Comparison of ENCODE assay signal across 8 cellular contexts in genomic region chr16:68083861-68084503, GRCh38. TPM values are rescaled to one million over a fixed set of nuclear protein-coding genes. Genes with fewer than 3 reads are reported as not detected.
DNase-seq lines count a peak whose midpoint lies in the region; ATAC-seq and TF ChIP-seq lines count a peak whose summit lies in the region.

No MANE protein-coding gene starts in this region.

- peaks cover 3% of the 10 kb centered on the region for H3K27me3 Mint-ChIP-seq in neural progenitor cell (ENCODE audit: insufficient read depth, low read depth)

- H3F3A ChIP-seq in neural progenitor cell (ENCODE audit: low read depth), result peaks cover 30% of the 10 kb centered on the region

- H3K9me2 ChIP-seq in OCI-LY7 (ENCODE audit: insufficient read depth, low read length), result no peaks in the 10 kb centered on the region

- peak overlapping the region; percentile 98 for H3K27ac Mint-ChIP-seq in neural progenitor cell

- H3K4me3 ChIP-seq in OCI-LY7 (ENCODE audit: low read depth, low read length, poor library complexity, severe bottlenecking) (peak overlapping the region; percentile 69), epithelial cell of esophagus (ENCODE audit: low read length) (peak overlapping the region; percentile 58), neural progenitor cell (peak overlapping the region; percentile 52)

- no peak overlapping the region for H3K9ac ChIP-seq in neural progenitor cell

- intact Hi-C loops in OCI-LY7 (cut with micrococcal nuclease; ENCODE audit: unreplicated experiment), result loop anchor here (10.0 kb wide), 1 partner anchor 519 kb away; the partner anchor contains the start of gene CTCF

- CTCF ChIA-PET in OCI-LY7 (lab: Charles Lee; ENCODE audit: unreplicated experiment), result interaction anchor here (0.6 to 5.4 kb wide), 5 partner anchors 9 to 402 kb away, joined by 3 to 34 read pairs (median 6); no protein-coding TSS in a partner anchor

- H3K36me3 Mint-ChIP-seq in neural progenitor cell, result no peaks in the 10 kb centered on the region

- H3K79me2 ChIP-seq in OCI-LY7 (ENCODE audit: insufficient read depth, low read depth, low read length) (peaks cover 35% of the 10 kb centered on the region), neural progenitor cell (ENCODE audit: low read depth) (peaks cover 36% of the 10 kb centered on the region)

- H3K4me1 ChIP-seq in OCI-LY7 (ENCODE audit: insufficient read depth, low read length, poor library complexity, severe bottlenecking) (peaks cover 62% of the 10 kb centered on the region), neural progenitor cell (peaks cover 21% of the 10 kb centered on the region)

- ATAC-seq in GM19324 (IDR thresholded peaks at IDR 0.05; ENCODE audit: low FRiP score, unreplicated experiment), result peak; percentile 3
- no peak for ATAC-seq in GM18511 (IDR thresholded peaks at IDR 0.05; ENCODE audit: unreplicated experiment)
- ATAC-seq in HG02678 (IDR thresholded peaks at IDR 0.05; ENCODE audit: unreplicated experiment), result no peak
- ATAC-seq in HG03139 (IDR thresholded peaks at IDR 0.05; ENCODE audit: unreplicated experiment), result no peak

- no peaks in the 10 kb centered on the region for H3K9me3 Mint-ChIP-seq in neural progenitor cell

- peaks cover 19% of the 10 kb centered on the region for H3K4me1 Mint-ChIP-seq in neural progenitor cell

- no peak for TF ChIP-seq CTCF in OCI-LY7 (conservative IDR thresholded peaks at IDR 0.05; ENCODE audit: low read length)
- TF ChIP-seq CTCF in epithelial cell of esophagus (IDR thresholded peaks at IDR 0.05; ENCODE audit: insufficient read depth, low read depth, low read length, missing control alignments), result no peak
- TF ChIP-seq CTCF in neural progenitor cell (IDR thresholded peaks at IDR 0.05), result no peak

- POLR2A ChIA-PET in OCI-LY7 (lab: Charles Lee), result interaction anchor here (0.8 to 4.0 kb wide), 11 partner anchors 9 to 189 kb away, joined by 3 to 53 read pairs (median 4); no protein-coding TSS in a partner anchor

- DNase-seq in OCI-LY7 (ENCODE audit: low spot score) (no peak), epithelial cell of esophagus (ENCODE audit: low read depth) (no peak), neural progenitor cell (ENCODE audit: low spot score) (peak; percentile 64), occipital lobe (lab: John Stamatoyannopoulos, UW) (no peak)

- peak overlapping the region; percentile 79 for H3K27ac ChIP-seq in OCI-LY7 (ENCODE audit: low read depth, low read length, poor library complexity, severe bottlenecking)
- peak overlapping the region; percentile 76 for H3K27ac ChIP-seq in neural progenitor cell

- H2AFZ ChIP-seq in OCI-LY7 (ENCODE audit: low read length) (peak overlapping the region; percentile 92; the same call in 1 of the 2 replicates), neural progenitor cell (replicated peaks) (peak overlapping the region; percentile 45)

- H3K4me2 ChIP-seq in OCI-LY7 (ENCODE audit: low read length) (peak overlapping the region; percentile 85), neural progenitor cell (peak overlapping the region; percentile 74)

- peak overlapping the region; percentile 87 for H3K4me3 Mint-ChIP-seq in neural progenitor cell

- no peaks in the 10 kb centered on the region for H3K9me3 ChIP-seq in OCI-LY7 (ENCODE audit: low read length)
- H3K9me3 ChIP-seq in neural progenitor cell (ENCODE audit: low read depth), result no peaks in the 10 kb centered on the region

- H3K27me3 ChIP-seq in neural progenitor cell, result no peaks in the 10 kb centered on the region

- BruUV-seq in OCI-LY7 (replicated peaks; lab: Mats Ljungman, UMichigan), result TSS peak; percentile 67

- H3K36me3 ChIP-seq in OCI-LY7 (ENCODE audit: insufficient read depth, low read length), result peaks cover 8% of the 10 kb centered on the region; the same call in 1 of the 2 replicates
- no peaks in the 10 kb centered on the region for H3K36me3 ChIP-seq in neural progenitor cell

- H4K20me1 ChIP-seq in OCI-LY7 (ENCODE audit: insufficient read depth, low read length), result peaks cover 19% of the 10 kb centered on the region
- peaks cover 25% of the 10 kb centered on the region for H4K20me1 ChIP-seq in neural progenitor cell (ENCODE audit: low read depth)

RNA-seq across cellular contexts. Expression of gene NFATC3, which starts 1.2 kb away (rescaled TPM):
- 60.9 and 73.4 TPM in 2 replicates for total RNA-seq in OCI-LY7 (2014; rRNA removed; shearing (Covaris generic))
- total RNA-seq in OCI-LY7 (2022) (76.0 and 91.7 TPM in 2 replicates), neural progenitor cell (ENCODE audit: low replicate concordance) (34.2 and 43.1 TPM in 2 replicates), occipital lobe (23.2 TPM)
